Comparison of ENCODE assay signal across 14 cellular contexts in the genomic region with DNA sequence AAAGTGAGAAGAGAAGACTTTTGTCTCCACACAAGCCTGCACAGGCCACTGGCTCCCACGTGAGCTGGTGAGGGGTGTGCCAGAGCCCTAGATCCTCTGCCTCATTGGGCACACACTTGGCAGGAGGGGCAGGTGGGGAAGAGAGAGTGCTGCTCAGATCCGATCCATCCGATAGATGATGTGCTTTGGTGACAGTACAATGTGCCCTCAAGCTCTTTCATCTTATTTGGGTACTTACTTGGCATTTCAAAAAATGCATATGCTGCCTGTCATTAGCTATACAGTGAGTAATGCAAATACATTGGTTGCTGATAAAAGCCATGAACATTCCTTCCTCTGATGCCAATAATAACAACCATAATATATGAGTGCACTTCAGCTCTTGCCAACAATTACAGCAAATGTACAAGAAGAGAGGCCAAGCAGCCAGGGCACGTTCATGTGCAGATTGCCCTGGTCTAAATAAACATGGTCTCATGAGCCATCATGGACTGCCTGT.
DNase-seq lines count a peak whose midpoint lies in the region; FAIRE-seq and TF ChIP-seq lines count a peak whose summit lies in the region.
"Had no signal": no experiment of that assay in that cellular context is flagged by ENCODE, and none has a peak within 500 bp of the region (broad histone marks: within the 10 kb centered on the region; RNA-seq: fewer than 3 reads in every experiment).

No MANE protein-coding gene starts in this region.

- no peak for FAIRE-seq in HTR-8/SVneo (lab: Jason Lieb, UNC)

- DNase-seq in NCI-H1417 (lab: John Stamatoyannopoulos, UW) (peak in 2 of 3 experiments; percentile 30 to 78), NCI-H1417 treated with DMSO at 0.1 percent for 48 hours (lab: John Stamatoyannopoulos, UW) (no peak), SHP77 (lab: John Stamatoyannopoulos, UW) (peak; percentile 65 to 71), fibroblast of gingiva (ENCODE audit: low read depth) (peak; percentile 78), thyroid gland (peak; percentile 46 to 52), NCI-H82 treated with DMSO at 0.1 percent for 48 hours (lab: John Stamatoyannopoulos, UW; ENCODE audit: unreplicated experiment) (no peak), HTR-8/SVneo (ENCODE audit: insufficient read length, low spot score) (no peak), Ammon's horn (ENCODE audit: low spot score) (no peak)
- DNase-seq: 8988T; activated CD8-positive, alpha-beta memory T cell treated with anti-CD3 and anti-CD28 coated beads, Interleukin-2, amount 50 U/mL, for 48 hours; DMS79 treated with DMSO at 0.1 percent for 48 hours; erythroblast; naive thymus-derived CD8-positive, alpha-beta T cell; RPMI8226 had no signal

- WGBS in thyroid gland, 2 donors = 21 to 32% methylated on average over 4 of the region's 4 CpGs

- no peaks in the 10 kb centered on the region for H3K27me3 ChIP-seq in thyroid gland

- TF ChIP-seq POLR2A in thyroid gland (IDR thresholded peaks at IDR 0.05) = no peak

- H3K27ac ChIP-seq in thyroid gland = no peak overlapping the region

- H3K4me1 ChIP-seq in thyroid gland = peaks cover 0 to 7% of the 10 kb centered on the region in 2 donors

- no peak for TF ChIP-seq CTCF in thyroid gland (IDR thresholded peaks at IDR 0.05)

- H3K4me3 ChIP-seq in thyroid gland (replicated peaks in 1 of 3) = no peak overlapping the region

- H3K9me3 ChIP-seq in thyroid gland = no peaks in the 10 kb centered on the region

- intact Hi-C loops in thyroid gland (cut with DNase I) = no loop called here

- H3K36me3 ChIP-seq in thyroid gland = no peaks in the 10 kb centered on the region

Comparison
In these comparisons a context has a peak if more than half of its experiments do, and no peak if none do; other contexts are left out.
1. DNase-seq: peak in NCI-H1417 (2 of 3), SHP77 (2 of 2), fibroblast of gingiva (single experiment) and thyroid gland (2 of 2); none in NCI-H1417 treated with DMSO at 0.1 percent for 48 hours (single experiment), NCI-H82 treated with DMSO at 0.1 percent for 48 hours (single experiment), HTR-8/SVneo (single experiment) and Ammon's horn (single experiment).